In the genomic region with DNA sequence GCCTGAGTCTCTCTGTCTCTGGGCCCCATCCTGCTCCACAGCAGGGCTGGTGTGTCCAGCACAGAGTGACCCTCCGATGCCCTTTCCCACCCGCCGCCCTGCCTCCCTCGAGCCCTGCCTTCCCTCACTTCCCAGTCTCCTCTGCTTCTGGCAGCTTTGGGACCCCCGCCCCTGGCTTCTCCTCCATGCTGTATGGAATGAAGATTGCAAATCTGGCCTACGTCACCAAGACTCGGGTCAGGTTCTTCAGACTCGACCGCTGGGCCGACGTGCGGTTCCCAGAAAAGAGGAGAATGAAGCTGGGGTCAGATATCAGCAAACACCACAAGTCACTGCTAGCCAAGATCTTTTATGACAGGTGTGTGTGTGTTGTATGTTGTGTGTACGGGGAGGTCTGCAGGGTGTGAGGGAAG, we compare ENCODE assay signal across 1 cellular context.
TF ChIP-seq lines count a peak whose summit lies in the region.

No MANE protein-coding gene starts in this region.

TF ChIP-seq in K562, 482 proteins besides CTCF, POLR2A, EP300 and RAD21 (continued from another document and continues in another):
- TF ChIP-seq RCOR1 (IDR thresholded peaks at IDR 0.05; ENCODE audit: borderline replicate concordance in 1 of 2, low read depth in 2 of 2, low read length in 2 of 2) (peak in 1 of 2 experiments; percentile 43; a peak in 1 of 4 replicates), BRD4 (IDR thresholded peaks at IDR 0.05) (no peak), ZNF311 (CRISPR knock-in tag; IDR thresholded peaks at IDR 0.05) (no peak), MEF2D (tag; conservative IDR thresholded peaks at IDR 0.05; ENCODE audit: low read depth) (no peak), RUNX1 (IDR thresholded peaks at IDR 0.05; ENCODE audit: low read depth) (no peak), HNRNPUL1 (IDR thresholded peaks at IDR 0.05; ENCODE audit: low read length) (no peak), NCOA2 (IDR thresholded peaks at IDR 0.05; ENCODE audit: partially characterized antibody in 2 of 2) (no peak), SNRNP70 (optimal IDR thresholded peaks at IDR 0.05; ENCODE audit: low read depth, low read length) (no peak), STAG1 (CRISPR knock-in tag; IDR thresholded peaks at IDR 0.05; ENCODE audit: borderline replicate concordance) (no peak), HSF4 (CRISPR knock-in tag; IDR thresholded peaks at IDR 0.05; ENCODE audit: borderline replicate concordance) (no peak), MIER1 (IDR thresholded peaks at IDR 0.05; ENCODE audit: low read depth) (no peak), TRIM28 (IDR thresholded peaks at IDR 0.05) (no peak), NFRKB (IDR thresholded peaks at IDR 0.05; ENCODE audit: low read depth) (no peak), BCOR (IDR thresholded peaks at IDR 0.05) (no peak), MTA1 (IDR thresholded peaks at IDR 0.05; ENCODE audit: borderline replicate concordance) (no peak), ZNF347 (CRISPR knock-in tag; IDR thresholded peaks at IDR 0.05; ENCODE audit: low read depth) (no peak), NELFE (IDR thresholded peaks at IDR 0.05; ENCODE audit: insufficient read depth, insufficient read length) (no peak), CREB1 (IDR thresholded peaks at IDR 0.05) (peak; percentile 30; the same call in 1 of the 2 replicates), CREB1 (CRISPR knock-in tag; IDR thresholded peaks at IDR 0.05) (no peak), HNRNPK (IDR thresholded peaks at IDR 0.05; ENCODE audit: low read depth, low read length, poor library complexity, severe bottlenecking) (no peak)
- TF ChIP-seq, protein P1, sequence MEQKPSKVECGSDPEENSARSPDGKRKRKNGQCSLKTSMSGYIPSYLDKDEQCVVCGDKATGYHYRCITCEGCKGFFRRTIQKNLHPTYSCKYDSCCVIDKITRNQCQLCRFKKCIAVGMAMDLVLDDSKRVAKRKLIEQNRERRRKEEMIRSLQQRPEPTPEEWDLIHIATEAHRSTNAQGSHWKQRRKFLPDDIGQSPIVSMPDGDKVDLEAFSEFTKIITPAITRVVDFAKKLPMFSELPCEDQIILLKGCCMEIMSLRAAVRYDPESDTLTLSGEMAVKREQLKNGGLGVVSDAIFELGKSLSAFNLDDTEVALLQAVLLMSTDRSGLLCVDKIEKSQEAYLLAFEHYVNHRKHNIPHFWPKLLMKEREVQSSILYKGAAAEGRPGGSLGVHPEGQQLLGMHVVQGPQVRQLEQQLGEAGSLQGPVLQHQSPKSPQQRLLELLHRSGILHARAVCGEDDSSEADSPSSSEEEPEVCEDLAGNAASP (IDR thresholded peaks at IDR 0.05), result no peak
- TF ChIP-seq, protein P2, sequence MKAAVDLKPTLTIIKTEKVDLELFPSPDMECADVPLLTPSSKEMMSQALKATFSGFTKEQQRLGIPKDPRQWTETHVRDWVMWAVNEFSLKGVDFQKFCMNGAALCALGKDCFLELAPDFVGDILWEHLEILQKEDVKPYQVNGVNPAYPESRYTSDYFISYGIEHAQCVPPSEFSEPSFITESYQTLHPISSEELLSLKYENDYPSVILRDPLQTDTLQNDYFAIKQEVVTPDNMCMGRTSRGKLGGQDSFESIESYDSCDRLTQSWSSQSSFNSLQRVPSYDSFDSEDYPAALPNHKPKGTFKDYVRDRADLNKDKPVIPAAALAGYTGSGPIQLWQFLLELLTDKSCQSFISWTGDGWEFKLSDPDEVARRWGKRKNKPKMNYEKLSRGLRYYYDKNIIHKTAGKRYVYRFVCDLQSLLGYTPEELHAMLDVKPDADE (conservative IDR thresholded peaks at IDR 0.05; ENCODE audit: control insufficient read depth, low read depth, low read length), result no peak
- TF ChIP-seq, protein P3, sequence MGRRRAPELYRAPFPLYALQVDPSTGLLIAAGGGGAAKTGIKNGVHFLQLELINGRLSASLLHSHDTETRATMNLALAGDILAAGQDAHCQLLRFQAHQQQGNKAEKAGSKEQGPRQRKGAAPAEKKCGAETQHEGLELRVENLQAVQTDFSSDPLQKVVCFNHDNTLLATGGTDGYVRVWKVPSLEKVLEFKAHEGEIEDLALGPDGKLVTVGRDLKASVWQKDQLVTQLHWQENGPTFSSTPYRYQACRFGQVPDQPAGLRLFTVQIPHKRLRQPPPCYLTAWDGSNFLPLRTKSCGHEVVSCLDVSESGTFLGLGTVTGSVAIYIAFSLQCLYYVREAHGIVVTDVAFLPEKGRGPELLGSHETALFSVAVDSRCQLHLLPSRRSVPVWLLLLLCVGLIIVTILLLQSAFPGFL (CRISPR knock-in tag; IDR thresholded peaks at IDR 0.05), result no peak
- TF ChIP-seq, protein P4, sequence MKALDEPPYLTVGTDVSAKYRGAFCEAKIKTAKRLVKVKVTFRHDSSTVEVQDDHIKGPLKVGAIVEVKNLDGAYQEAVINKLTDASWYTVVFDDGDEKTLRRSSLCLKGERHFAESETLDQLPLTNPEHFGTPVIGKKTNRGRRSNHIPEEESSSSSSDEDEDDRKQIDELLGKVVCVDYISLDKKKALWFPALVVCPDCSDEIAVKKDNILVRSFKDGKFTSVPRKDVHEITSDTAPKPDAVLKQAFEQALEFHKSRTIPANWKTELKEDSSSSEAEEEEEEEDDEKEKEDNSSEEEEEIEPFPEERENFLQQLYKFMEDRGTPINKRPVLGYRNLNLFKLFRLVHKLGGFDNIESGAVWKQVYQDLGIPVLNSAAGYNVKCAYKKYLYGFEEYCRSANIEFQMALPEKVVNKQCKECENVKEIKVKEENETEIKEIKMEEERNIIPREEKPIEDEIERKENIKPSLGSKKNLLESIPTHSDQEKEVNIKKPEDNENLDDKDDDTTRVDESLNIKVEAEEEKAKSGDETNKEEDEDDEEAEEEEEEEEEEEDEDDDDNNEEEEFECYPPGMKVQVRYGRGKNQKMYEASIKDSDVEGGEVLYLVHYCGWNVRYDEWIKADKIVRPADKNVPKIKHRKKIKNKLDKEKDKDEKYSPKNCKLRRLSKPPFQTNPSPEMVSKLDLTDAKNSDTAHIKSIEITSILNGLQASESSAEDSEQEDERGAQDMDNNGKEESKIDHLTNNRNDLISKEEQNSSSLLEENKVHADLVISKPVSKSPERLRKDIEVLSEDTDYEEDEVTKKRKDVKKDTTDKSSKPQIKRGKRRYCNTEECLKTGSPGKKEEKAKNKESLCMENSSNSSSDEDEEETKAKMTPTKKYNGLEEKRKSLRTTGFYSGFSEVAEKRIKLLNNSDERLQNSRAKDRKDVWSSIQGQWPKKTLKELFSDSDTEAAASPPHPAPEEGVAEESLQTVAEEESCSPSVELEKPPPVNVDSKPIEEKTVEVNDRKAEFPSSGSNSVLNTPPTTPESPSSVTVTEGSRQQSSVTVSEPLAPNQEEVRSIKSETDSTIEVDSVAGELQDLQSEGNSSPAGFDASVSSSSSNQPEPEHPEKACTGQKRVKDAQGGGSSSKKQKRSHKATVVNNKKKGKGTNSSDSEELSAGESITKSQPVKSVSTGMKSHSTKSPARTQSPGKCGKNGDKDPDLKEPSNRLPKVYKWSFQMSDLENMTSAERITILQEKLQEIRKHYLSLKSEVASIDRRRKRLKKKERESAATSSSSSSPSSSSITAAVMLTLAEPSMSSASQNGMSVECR (CRISPR knock-in tag; IDR thresholded peaks at IDR 0.05), result 0 out of 2 replicates have a peak, but pooled peaks have one; percentile 31
- TF ChIP-seq, protein P5, sequence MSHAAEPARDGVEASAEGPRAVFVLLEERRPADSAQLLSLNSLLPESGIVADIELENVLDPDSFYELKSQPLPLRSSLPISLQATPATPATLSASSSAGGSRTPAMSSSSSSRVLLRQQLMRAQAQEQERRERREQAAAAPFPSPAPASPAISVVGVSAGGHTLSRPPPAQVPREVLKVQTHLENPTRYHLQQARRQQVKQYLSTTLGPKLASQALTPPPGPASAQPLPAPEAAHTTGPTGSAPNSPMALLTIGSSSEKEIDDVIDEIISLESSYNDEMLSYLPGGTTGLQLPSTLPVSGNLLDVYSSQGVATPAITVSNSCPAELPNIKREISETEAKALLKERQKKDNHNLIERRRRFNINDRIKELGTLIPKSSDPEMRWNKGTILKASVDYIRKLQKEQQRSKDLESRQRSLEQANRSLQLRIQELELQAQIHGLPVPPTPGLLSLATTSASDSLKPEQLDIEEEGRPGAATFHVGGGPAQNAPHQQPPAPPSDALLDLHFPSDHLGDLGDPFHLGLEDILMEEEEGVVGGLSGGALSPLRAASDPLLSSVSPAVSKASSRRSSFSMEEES (CRISPR knock-in tag; IDR thresholded peaks at IDR 0.05), result no peak
- TF ChIP-seq, protein P6, sequence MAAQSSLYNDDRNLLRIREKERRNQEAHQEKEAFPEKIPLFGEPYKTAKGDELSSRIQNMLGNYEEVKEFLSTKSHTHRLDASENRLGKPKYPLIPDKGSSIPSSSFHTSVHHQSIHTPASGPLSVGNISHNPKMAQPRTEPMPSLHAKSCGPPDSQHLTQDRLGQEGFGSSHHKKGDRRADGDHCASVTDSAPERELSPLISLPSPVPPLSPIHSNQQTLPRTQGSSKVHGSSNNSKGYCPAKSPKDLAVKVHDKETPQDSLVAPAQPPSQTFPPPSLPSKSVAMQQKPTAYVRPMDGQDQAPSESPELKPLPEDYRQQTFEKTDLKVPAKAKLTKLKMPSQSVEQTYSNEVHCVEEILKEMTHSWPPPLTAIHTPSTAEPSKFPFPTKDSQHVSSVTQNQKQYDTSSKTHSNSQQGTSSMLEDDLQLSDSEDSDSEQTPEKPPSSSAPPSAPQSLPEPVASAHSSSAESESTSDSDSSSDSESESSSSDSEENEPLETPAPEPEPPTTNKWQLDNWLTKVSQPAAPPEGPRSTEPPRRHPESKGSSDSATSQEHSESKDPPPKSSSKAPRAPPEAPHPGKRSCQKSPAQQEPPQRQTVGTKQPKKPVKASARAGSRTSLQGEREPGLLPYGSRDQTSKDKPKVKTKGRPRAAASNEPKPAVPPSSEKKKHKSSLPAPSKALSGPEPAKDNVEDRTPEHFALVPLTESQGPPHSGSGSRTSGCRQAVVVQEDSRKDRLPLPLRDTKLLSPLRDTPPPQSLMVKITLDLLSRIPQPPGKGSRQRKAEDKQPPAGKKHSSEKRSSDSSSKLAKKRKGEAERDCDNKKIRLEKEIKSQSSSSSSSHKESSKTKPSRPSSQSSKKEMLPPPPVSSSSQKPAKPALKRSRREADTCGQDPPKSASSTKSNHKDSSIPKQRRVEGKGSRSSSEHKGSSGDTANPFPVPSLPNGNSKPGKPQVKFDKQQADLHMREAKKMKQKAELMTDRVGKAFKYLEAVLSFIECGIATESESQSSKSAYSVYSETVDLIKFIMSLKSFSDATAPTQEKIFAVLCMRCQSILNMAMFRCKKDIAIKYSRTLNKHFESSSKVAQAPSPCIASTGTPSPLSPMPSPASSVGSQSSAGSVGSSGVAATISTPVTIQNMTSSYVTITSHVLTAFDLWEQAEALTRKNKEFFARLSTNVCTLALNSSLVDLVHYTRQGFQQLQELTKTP (IDR thresholded peaks at IDR 0.05; ENCODE audit: low read depth in 1 of 2, partially characterized antibody in 2 of 2), result no peak
- TF ChIP-seq, protein P7, sequence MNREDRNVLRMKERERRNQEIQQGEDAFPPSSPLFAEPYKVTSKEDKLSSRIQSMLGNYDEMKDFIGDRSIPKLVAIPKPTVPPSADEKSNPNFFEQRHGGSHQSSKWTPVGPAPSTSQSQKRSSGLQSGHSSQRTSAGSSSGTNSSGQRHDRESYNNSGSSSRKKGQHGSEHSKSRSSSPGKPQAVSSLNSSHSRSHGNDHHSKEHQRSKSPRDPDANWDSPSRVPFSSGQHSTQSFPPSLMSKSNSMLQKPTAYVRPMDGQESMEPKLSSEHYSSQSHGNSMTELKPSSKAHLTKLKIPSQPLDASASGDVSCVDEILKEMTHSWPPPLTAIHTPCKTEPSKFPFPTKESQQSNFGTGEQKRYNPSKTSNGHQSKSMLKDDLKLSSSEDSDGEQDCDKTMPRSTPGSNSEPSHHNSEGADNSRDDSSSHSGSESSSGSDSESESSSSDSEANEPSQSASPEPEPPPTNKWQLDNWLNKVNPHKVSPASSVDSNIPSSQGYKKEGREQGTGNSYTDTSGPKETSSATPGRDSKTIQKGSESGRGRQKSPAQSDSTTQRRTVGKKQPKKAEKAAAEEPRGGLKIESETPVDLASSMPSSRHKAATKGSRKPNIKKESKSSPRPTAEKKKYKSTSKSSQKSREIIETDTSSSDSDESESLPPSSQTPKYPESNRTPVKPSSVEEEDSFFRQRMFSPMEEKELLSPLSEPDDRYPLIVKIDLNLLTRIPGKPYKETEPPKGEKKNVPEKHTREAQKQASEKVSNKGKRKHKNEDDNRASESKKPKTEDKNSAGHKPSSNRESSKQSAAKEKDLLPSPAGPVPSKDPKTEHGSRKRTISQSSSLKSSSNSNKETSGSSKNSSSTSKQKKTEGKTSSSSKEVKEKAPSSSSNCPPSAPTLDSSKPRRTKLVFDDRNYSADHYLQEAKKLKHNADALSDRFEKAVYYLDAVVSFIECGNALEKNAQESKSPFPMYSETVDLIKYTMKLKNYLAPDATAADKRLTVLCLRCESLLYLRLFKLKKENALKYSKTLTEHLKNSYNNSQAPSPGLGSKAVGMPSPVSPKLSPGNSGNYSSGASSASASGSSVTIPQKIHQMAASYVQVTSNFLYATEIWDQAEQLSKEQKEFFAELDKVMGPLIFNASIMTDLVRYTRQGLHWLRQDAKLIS (CRISPR knock-in tag; IDR thresholded peaks at IDR 0.05), result no peak
- TF ChIP-seq, protein P8, sequence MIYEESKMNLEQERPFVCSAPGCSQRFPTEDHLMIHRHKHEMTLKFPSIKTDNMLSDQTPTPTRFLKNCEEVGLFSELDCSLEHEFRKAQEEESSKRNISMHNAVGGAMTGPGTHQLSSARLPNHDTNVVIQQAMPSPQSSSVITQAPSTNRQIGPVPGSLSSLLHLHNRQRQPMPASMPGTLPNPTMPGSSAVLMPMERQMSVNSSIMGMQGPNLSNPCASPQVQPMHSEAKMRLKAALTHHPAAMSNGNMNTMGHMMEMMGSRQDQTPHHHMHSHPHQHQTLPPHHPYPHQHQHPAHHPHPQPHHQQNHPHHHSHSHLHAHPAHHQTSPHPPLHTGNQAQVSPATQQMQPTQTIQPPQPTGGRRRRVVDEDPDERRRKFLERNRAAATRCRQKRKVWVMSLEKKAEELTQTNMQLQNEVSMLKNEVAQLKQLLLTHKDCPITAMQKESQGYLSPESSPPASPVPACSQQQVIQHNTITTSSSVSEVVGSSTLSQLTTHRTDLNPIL (CRISPR knock-in tag; IDR thresholded peaks at IDR 0.05), result no peak
- TF ChIP-seq, protein P9, sequence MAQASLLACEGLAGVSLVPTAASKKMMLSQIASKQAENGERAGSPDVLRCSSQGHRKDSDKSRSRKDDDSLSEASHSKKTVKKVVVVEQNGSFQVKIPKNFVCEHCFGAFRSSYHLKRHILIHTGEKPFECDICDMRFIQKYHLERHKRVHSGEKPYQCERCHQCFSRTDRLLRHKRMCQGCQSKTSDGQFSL (CRISPR knock-in tag; IDR thresholded peaks at IDR 0.05), result no peak
- TF ChIP-seq, protein P9 (tag; IDR thresholded peaks at IDR 0.05), result no peak
- TF ChIP-seq, protein P10, sequence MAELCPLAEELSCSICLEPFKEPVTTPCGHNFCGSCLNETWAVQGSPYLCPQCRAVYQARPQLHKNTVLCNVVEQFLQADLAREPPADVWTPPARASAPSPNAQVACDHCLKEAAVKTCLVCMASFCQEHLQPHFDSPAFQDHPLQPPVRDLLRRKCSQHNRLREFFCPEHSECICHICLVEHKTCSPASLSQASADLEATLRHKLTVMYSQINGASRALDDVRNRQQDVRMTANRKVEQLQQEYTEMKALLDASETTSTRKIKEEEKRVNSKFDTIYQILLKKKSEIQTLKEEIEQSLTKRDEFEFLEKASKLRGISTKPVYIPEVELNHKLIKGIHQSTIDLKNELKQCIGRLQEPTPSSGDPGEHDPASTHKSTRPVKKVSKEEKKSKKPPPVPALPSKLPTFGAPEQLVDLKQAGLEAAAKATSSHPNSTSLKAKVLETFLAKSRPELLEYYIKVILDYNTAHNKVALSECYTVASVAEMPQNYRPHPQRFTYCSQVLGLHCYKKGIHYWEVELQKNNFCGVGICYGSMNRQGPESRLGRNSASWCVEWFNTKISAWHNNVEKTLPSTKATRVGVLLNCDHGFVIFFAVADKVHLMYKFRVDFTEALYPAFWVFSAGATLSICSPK (IDR thresholded peaks at IDR 0.05; ENCODE audit: borderline replicate concordance), result no peak
